1 cellular context compared by ENCODE assay signal in genomic region chr14:53875337-53875897, GRCh38.
A peak's percentile ranks its signal among the peaks of the same experiment; 100 is the strongest.
TF ChIP-seq lines count a peak whose summit lies in the region.

No MANE protein-coding gene starts in this region.

TF ChIP-seq in GM12878, 131 proteins besides CTCF, POLR2A, EP300 and RAD21 (continued from another document):
- TF ChIP-seq, protein P1, sequence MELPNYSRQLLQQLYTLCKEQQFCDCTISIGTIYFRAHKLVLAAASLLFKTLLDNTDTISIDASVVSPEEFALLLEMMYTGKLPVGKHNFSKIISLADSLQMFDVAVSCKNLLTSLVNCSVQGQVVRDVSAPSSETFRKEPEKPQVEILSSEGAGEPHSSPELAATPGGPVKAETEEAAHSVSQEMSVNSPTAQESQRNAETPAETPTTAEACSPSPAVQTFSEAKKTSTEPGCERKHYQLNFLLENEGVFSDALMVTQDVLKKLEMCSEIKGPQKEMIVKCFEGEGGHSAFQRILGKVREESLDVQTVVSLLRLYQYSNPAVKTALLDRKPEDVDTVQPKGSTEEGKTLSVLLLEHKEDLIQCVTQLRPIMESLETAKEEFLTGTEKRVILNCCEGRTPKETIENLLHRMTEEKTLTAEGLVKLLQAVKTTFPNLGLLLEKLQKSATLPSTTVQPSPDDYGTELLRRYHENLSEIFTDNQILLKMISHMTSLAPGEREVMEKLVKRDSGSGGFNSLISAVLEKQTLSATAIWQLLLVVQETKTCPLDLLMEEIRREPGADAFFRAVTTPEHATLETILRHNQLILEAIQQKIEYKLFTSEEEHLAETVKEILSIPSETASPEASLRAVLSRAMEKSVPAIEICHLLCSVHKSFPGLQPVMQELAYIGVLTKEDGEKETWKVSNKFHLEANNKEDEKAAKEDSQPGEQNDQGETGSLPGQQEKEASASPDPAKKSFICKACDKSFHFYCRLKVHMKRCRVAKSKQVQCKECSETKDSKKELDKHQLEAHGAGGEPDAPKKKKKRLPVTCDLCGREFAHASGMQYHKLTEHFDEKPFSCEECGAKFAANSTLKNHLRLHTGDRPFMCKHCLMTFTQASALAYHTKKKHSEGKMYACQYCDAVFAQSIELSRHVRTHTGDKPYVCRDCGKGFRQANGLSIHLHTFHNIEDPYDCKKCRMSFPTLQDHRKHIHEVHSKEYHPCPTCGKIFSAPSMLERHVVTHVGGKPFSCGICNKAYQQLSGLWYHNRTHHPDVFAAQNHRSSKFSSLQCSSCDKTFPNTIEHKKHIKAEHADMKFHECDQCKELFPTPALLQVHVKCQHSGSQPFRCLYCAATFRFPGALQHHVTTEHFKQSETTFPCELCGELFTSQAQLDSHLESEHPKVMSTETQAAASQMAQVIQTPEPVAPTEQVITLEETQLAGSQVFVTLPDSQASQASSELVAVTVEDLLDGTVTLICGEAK (IDR thresholded peaks at IDR 0.05; ENCODE audit: borderline replicate concordance): no peak
- TF ChIP-seq, protein P2, sequence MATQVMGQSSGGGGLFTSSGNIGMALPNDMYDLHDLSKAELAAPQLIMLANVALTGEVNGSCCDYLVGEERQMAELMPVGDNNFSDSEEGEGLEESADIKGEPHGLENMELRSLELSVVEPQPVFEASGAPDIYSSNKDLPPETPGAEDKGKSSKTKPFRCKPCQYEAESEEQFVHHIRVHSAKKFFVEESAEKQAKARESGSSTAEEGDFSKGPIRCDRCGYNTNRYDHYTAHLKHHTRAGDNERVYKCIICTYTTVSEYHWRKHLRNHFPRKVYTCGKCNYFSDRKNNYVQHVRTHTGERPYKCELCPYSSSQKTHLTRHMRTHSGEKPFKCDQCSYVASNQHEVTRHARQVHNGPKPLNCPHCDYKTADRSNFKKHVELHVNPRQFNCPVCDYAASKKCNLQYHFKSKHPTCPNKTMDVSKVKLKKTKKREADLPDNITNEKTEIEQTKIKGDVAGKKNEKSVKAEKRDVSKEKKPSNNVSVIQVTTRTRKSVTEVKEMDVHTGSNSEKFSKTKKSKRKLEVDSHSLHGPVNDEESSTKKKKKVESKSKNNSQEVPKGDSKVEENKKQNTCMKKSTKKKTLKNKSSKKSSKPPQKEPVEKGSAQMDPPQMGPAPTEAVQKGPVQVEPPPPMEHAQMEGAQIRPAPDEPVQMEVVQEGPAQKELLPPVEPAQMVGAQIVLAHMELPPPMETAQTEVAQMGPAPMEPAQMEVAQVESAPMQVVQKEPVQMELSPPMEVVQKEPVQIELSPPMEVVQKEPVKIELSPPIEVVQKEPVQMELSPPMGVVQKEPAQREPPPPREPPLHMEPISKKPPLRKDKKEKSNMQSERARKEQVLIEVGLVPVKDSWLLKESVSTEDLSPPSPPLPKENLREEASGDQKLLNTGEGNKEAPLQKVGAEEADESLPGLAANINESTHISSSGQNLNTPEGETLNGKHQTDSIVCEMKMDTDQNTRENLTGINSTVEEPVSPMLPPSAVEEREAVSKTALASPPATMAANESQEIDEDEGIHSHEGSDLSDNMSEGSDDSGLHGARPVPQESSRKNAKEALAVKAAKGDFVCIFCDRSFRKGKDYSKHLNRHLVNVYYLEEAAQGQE (IDR thresholded peaks at IDR 0.05; ENCODE audit: low read depth, low read length): no peak
- TF ChIP-seq ETV6 (conservative IDR thresholded peaks at IDR 0.05 in 1 of 2, IDR thresholded peaks at IDR 0.05 in 1 of 2; ENCODE audit: borderline replicate concordance in 1 of 2, low read depth in 1 of 2) (no peak), ESRRA (IDR thresholded peaks at IDR 0.05; ENCODE audit: low read length) (no peak), CUX1 (IDR thresholded peaks at IDR 0.05; ENCODE audit: insufficient replicate concordance, low read depth, low read length) (no peak), RUNX3 (IDR thresholded peaks at IDR 0.05; ENCODE audit: low read length) (peak; percentile 50), SMAD5 (IDR thresholded peaks at IDR 0.05; ENCODE audit: low read depth) (peak; percentile 45; the same call in 1 of the 2 replicates), PML (IDR thresholded peaks at IDR 0.05; ENCODE audit: low read length) (no peak), MYC (IDR thresholded peaks at IDR 0.05; ENCODE audit: insufficient read depth, insufficient read length, insufficient replicate concordance, low read length, severe bottlenecking) (no peak), ZBTB11 (CRISPR knock-in tag; IDR thresholded peaks at IDR 0.05) (no peak), MEF2A (IDR thresholded peaks at IDR 0.05; ENCODE audit: insufficient read depth, low read depth, low read length) (peak; percentile 74; the same call in 1 of the 2 replicates), BCL3 (IDR thresholded peaks at IDR 0.05; ENCODE audit: borderline replicate concordance, insufficient read depth, low read depth, low read length, poor library complexity, severe bottlenecking) (peak; percentile 22), POU2F2 (IDR thresholded peaks at IDR 0.05; ENCODE audit: borderline replicate concordance, low read depth, low read length) (no peak)
- TF ChIP-seq, protein P3, sequence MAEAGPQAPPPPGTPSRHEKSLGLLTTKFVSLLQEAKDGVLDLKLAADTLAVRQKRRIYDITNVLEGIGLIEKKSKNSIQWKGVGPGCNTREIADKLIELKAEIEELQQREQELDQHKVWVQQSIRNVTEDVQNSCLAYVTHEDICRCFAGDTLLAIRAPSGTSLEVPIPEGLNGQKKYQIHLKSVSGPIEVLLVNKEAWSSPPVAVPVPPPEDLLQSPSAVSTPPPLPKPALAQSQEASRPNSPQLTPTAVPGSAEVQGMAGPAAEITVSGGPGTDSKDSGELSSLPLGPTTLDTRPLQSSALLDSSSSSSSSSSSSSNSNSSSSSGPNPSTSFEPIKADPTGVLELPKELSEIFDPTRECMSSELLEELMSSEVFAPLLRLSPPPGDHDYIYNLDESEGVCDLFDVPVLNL (IDR thresholded peaks at IDR 0.05; ENCODE audit: low read depth, low read length): no peak
